ENCODE assay signal across 24 cellular contexts in the genomic region with DNA sequence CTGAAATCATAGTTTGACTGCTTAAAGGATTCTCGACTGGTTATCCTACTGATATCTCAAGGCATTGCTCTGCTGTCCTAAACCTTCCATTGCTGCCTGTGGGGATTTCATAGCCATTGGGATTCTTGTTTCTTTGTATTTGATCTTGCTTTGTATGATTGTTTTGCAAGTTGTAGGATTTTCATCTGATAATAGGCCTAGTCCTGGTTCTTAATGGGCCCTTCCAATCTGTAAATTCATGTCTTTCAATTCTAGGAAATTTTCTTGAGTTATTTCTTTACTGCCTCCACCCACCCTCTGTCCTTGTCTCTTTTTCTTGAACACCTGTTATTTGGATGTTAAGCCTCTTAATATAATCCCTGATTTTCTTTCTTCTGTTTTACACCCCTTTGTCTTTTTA.
"Had no signal": no experiment of that assay in that cellular context is flagged by ENCODE, and none has a peak within 500 bp of the region (broad histone marks: within the 10 kb centered on the region; RNA-seq: fewer than 3 reads in every experiment).

No MANE protein-coding gene starts in this region.

- H3K9me3 ChIP-seq: SJCRH30, SK-N-SH had no signal

- H3K4me3 ChIP-seq: SJCRH30 had no signal

- H3K27ac ChIP-seq: SJCRH30 had no signal

- H3K27ac Mint-ChIP-seq: activated CD8-positive, alpha-beta T cell treated with anti-CD3 and anti-CD28 coated beads, Interleukin-2, amount 10 ng/mL, durations not matched to agents 7 days and 5 days; activated naive CD8-positive, alpha-beta T cell; WTC11 had no signal

- H3K4me3 Mint-ChIP-seq: activated CD8-positive, alpha-beta T cell treated with anti-CD3 and anti-CD28 coated beads, Interleukin-2, amount 10 ng/mL, durations not matched to agents 7 days and 5 days; activated naive CD8-positive, alpha-beta T cell; brain; central memory CD8-positive, alpha-beta T cell; WTC11 had no signal

- H3K4me1 ChIP-seq: SJCRH30 had no signal

- H3K9me3 Mint-ChIP-seq: central memory CD8-positive, alpha-beta T cell; WTC11 had no signal

- ATAC-seq: activated CD8-positive, alpha-beta T cell treated with anti-CD3 and anti-CD28 coated beads, Interleukin-2, amount 10 ng/mL, durations not matched to agents 7 days and 5 days; Panc1; Right ventricle myocardium inferior; WTC11 had no signal

- H3K27me3 Mint-ChIP-seq: activated naive CD8-positive, alpha-beta T cell; central memory CD8-positive, alpha-beta T cell had no signal

- DNase-seq: activated CD4-positive, CD25-positive, alpha-beta regulatory T cell treated with anti-CD3 and anti-CD28 coated beads, Interleukin-2, amount 50 U/mL, for 72 hours; activated CD8-positive, alpha-beta memory T cell treated with anti-CD3 and anti-CD28 coated beads, Interleukin-2, amount 50 U/mL, for 48 hours; activated CD8-positive, alpha-beta T cell treated with anti-CD3 and anti-CD28 coated beads, Interleukin-2, amount 10 ng/mL, durations not matched to agents 7 days and 5 days; activated T-cell treated with anti-CD3 and anti-CD28 coated beads, Interleukin-2, amount 50 U/mL, for 1 hour; amygdala; KG1; NCI-H1048; NCI-H146; NCI-H187 treated with DMSO at 0.1 percent for 48 hours; NCI-H2171; NCI-H2227 treated with DMSO at 0.1 percent for 48 hours; NCI-H446 treated with DMSO at 0.1 percent for 48 hours; NCI-H524 treated with DMSO at 0.1 percent for 48 hours; NCI-H748 treated with DMSO at 0.1 percent for 48 hours; OCI-M1; RPMI8226; SJCRH30; SK-N-SH had no signal

- H3K27me3 ChIP-seq: SJCRH30 had no signal

- H3K36me3 Mint-ChIP-seq: WTC11 had no signal
